13 cellular contexts compared by ENCODE assay signal in genomic region chr20:64049887-64050260, GRCh38. TPM values are rescaled to one million over a fixed set of nuclear protein-coding genes. Genes with fewer than 3 reads are reported as not detected.
DNase-seq lines count a peak whose midpoint lies in the region; ATAC-seq, FAIRE-seq and TF ChIP-seq lines count a peak whose summit lies in the region.
"Had no signal": no experiment of that assay in that cellular context is flagged by ENCODE, and none has a peak within 500 bp of the region (broad histone marks: within the 10 kb centered on the region; RNA-seq: fewer than 3 reads in every experiment).

No MANE protein-coding gene starts in this region.

- peak overlapping the region; percentile 75 for H2BK15ac ChIP-seq in neuronal stem cell (ENCODE audit: low read length)

- H3K9me3 ChIP-seq in endothelial cell of umbilical vein (replicated peaks; ENCODE audit: control insufficient read depth, insufficient read depth, low read length) (no peaks in the 10 kb centered on the region), neuronal stem cell (replicated peaks in 1 of 2; ENCODE audit: control insufficient read depth in 2 of 2, insufficient read depth in 1 of 2, low read depth in 1 of 2, low read length in 2 of 2) (peaks cover 0 to 2% of the 10 kb centered on the region in 2 donors)
- H3K9me3 ChIP-seq: neutrophil had no signal

- H3K4me2 ChIP-seq in endothelial cell of umbilical vein (ENCODE audit: insufficient read depth, low read length) (peak overlapping the region; percentile 12), neuronal stem cell (ENCODE audit: insufficient read depth, low read length, poor library complexity, severe bottlenecking) (peak overlapping the region; percentile 18)

- H3K18ac ChIP-seq in neuronal stem cell (ENCODE audit: low read length): peak overlapping the region; percentile 89

- no peaks in the 10 kb centered on the region for H3K9me1 ChIP-seq in endothelial cell of umbilical vein (replicated peaks; ENCODE audit: control insufficient read depth, extremely low read depth, insufficient read depth, low read length)

- no peak overlapping the region for H3K4ac ChIP-seq in neuronal stem cell (ENCODE audit: low read length)

- H2BK12ac ChIP-seq in neuronal stem cell (ENCODE audit: low read length): peak overlapping the region; percentile 24

- WGBS in neuronal stem cell (ENCODE audit: extremely low coverage in 2 of 2, insufficient read length in 2 of 2, insufficient replicate concordance in 1 of 2), 2 donors: no CpG with 5 or more reads among the region's 15 CpGs

- no peak overlapping the region for H4K91ac ChIP-seq in neuronal stem cell (ENCODE audit: low read depth, low read length, poor library complexity)

- BruUV-seq in endothelial cell of umbilical vein (replicated peaks; lab: Mats Ljungman, UMichigan): no TSS peak

- peak overlapping the region; percentile 99 for H3K14ac ChIP-seq in neuronal stem cell (ENCODE audit: low read length)

- H3K4me1 ChIP-seq in endothelial cell of umbilical vein (ENCODE audit: control insufficient read depth, extremely low read depth, insufficient read depth, low read length) (peaks cover 75% of the 10 kb centered on the region), neuronal stem cell (ENCODE audit: control insufficient read depth in 2 of 2, insufficient read depth in 1 of 2, low read depth in 1 of 2, low read length in 2 of 2) (peaks cover 12 to 22% of the 10 kb centered on the region in 2 donors)

- CTCF ChIA-PET in BJ (lab: Yijun Ruan, JAX) (interaction anchor here (0.6 to 1.8 kb wide), 4 partner anchors 10 to 512 kb away, joined by 3 to 4 read pairs (median 4); partner anchors contain the start of gene LKAAEAR1), endothelial cell of umbilical vein (lab: Charles Lee) (interaction anchor here (0.7 to 15.2 kb wide), 2 partner anchors 11 to 30 kb away, joined by 3 to 412 read pairs; partner anchors contain the start of gene C20orf204)

- intact Hi-C loops in endothelial cell of umbilical vein (cut with micrococcal nuclease): loop anchor here (10.0 kb wide), 1 partner anchor 155 kb away; the partner anchor contains the start of gene DNAJC5

- no peak for ATAC-seq in HG03571 (IDR thresholded peaks at IDR 0.05; ENCODE audit: unreplicated experiment)

- H4K20me1 ChIP-seq in endothelial cell of umbilical vein (replicated peaks; ENCODE audit: control insufficient read depth, extremely low read depth, insufficient read depth, low read length): peaks cover 3% of the 10 kb centered on the region

- no peak overlapping the region for H3K9ac ChIP-seq in endothelial cell of umbilical vein (replicated peaks; ENCODE audit: extremely low read depth, insufficient read depth, low read length)
- peak overlapping the region; percentile 44 for H3K9ac ChIP-seq in neuronal stem cell (ENCODE audit: low read depth, low read length, poor library complexity)

- H3K36me3 ChIP-seq in BJ (ENCODE audit: control insufficient read depth, insufficient read depth, low read length): no peaks in the 10 kb centered on the region
- peaks cover 9 to 13% of the 10 kb centered on the region in 2 experiments for H3K36me3 ChIP-seq in endothelial cell of umbilical vein (ENCODE audit: control insufficient read depth in 2 of 2, extremely low read depth in 1 of 2, insufficient read depth in 2 of 2, low read length in 2 of 2)
- H3K36me3 ChIP-seq in neuronal stem cell (replicated peaks in 1 of 2; ENCODE audit: control insufficient read depth in 2 of 2, insufficient read depth in 2 of 2, low read length in 2 of 2): no peaks in the 10 kb centered on the region
- H3K36me3 ChIP-seq: neutrophil had no signal

- POLR2A ChIA-PET in BJ (lab: Charles Lee): no interaction called here
- POLR2A ChIA-PET in endothelial cell of umbilical vein (lab: Charles Lee): interaction anchor here (0.6 to 2.2 kb wide), 3 partner anchors 8 to 404 kb away, joined by 3 to 8 read pairs (median 4); no protein-coding TSS in a partner anchor

- no peak overlapping the region for H2BK5ac ChIP-seq in neuronal stem cell (ENCODE audit: low read length)

- H3K27ac ChIP-seq in endothelial cell of umbilical vein (ENCODE audit: insufficient read depth, low read depth, low read length) (peak overlapping the region; percentile 28), neuronal stem cell (replicated peaks; ENCODE audit: low read length) (no peak overlapping the region), caudate nucleus (ENCODE audit: low read depth, low read length) (no peak overlapping the region)
- H3K27ac ChIP-seq: neutrophil had no signal

- H3K4me3 ChIP-seq in BJ (ENCODE audit: low read depth, low read length) (peak overlapping the region; percentile 16; the same call in 1 of the 2 replicates), NB4 (ENCODE audit: low read depth, low read length) (peak overlapping the region; percentile 35), endothelial cell of umbilical vein (replicated peaks in 1 of 3; ENCODE audit: insufficient read depth in 1 of 3, low read depth in 1 of 3, low read length in 3 of 3) (peak overlapping the region in 1 of 3 experiments; percentile 88), neuronal stem cell (ENCODE audit: low read length in 2 of 2) (peak overlapping the region in 1 of 2 donors; percentile 9)

- H3K23ac ChIP-seq in neuronal stem cell (ENCODE audit: low read depth, low read length, poor library complexity): no peak overlapping the region

- dilution Hi-C loops in endothelial cell of umbilical vein (cut with MboI; ENCODE audit: extremely low pct_ligation_motif_present, low sequenced_read_pairs): no loop called here

- no peak for FAIRE-seq in endothelial cell of umbilical vein (lab: Jason Lieb, UNC)

- DNase-seq in BJ (ENCODE audit: low read depth) (no peak), NB4 (ENCODE audit: low read depth) (peak; percentile 96), endothelial cell of umbilical vein (ENCODE audit: low read depth, low spot score) (peak; percentile 49), neuronal stem cell (ENCODE audit: low spot score) (no peak), NCI-H226 (no peak), SW480 (ENCODE audit: low spot score) (no peak), caudate nucleus (lab: John Stamatoyannopoulos, UW) (no peak)
- DNase-seq: activated CD4-positive, alpha-beta T cell treated with anti-CD3 and anti-CD28 coated beads, Interleukin-2, amount 50 U/mL, for 4 hours; GOT3; head of caudate nucleus; NCI-H1436 had no signal

- TF ChIP-seq CTCF in BJ (IDR thresholded peaks at IDR 0.05; ENCODE audit: insufficient read depth, low read depth, low read length): no peak
- no peak for TF ChIP-seq CTCF in NB4 (IDR thresholded peaks at IDR 0.05; ENCODE audit: low read depth, low read length)
- no peak for TF ChIP-seq CTCF in endothelial cell of umbilical vein (IDR thresholded peaks at IDR 0.05; ENCODE audit: extremely low read depth in 1 of 2, insufficient read depth in 1 of 2, low read depth in 1 of 2, low read length in 2 of 2)

- H3K79me1 ChIP-seq in neuronal stem cell (ENCODE audit: low read depth, low read length): no peaks in the 10 kb centered on the region

- H2AK5ac ChIP-seq in neuronal stem cell (ENCODE audit: low read depth, low read length): peak overlapping the region; percentile 99

- no peak overlapping the region for H4K8ac ChIP-seq in neuronal stem cell (ENCODE audit: low read depth, low read length)

- H2BK120ac ChIP-seq in neuronal stem cell (ENCODE audit: low read depth, low read length): no peak overlapping the region

- peaks cover 20% of the 10 kb centered on the region for H3K79me2 ChIP-seq in endothelial cell of umbilical vein (ENCODE audit: control insufficient read depth, insufficient read depth, low read length)

- H3K27me3 ChIP-seq in BJ (ENCODE audit: control insufficient read depth, insufficient read depth, low read length) (peaks cover 32% of the 10 kb centered on the region), endothelial cell of umbilical vein (ENCODE audit: control insufficient read depth in 2 of 2, insufficient read depth in 2 of 2, low read length in 2 of 2) (no peaks in the 10 kb centered on the region), neuronal stem cell (ENCODE audit: control insufficient read depth in 3 of 3, insufficient read depth in 3 of 3, low read depth in 1 of 3, low read length in 3 of 3) (peaks cover 23 to 87% (median 55%) of the 10 kb centered on the region in 3 experiments)

- H2AFZ ChIP-seq in endothelial cell of umbilical vein (ENCODE audit: low read depth, low read length) (peak overlapping the region; percentile 15), neuronal stem cell (ENCODE audit: low read length) (no peak overlapping the region)

- no peak for TF ChIP-seq POLR2A in NB4 (IDR thresholded peaks at IDR 0.05; ENCODE audit: extremely low read depth, insufficient read length)
- no peak for TF ChIP-seq POLR2A in endothelial cell of umbilical vein (IDR thresholded peaks at IDR 0.05; ENCODE audit: low read depth, low read length)

RNA-seq across cellular contexts. Expression of gene SOX18, which starts 0.4 kb away (rescaled TPM):
- polyA plus RNA-seq in BJ (2011; rRNA removed) (not detected in 2 replicates), endothelial cell of umbilical vein (20.9 and 21.8 TPM in 2 replicates)
- polyA minus RNA-seq in BJ (2011; rRNA and poly(A)+ RNA removed): not detected in 2 replicates
- total RNA-seq in endothelial cell of umbilical vein: 175 and 211 TPM in 2 replicates
- polyA plus RNA-seq in endothelial cell of umbilical vein (2011; cell fraction: cytosol; rRNA removed): 10.8 and 19.2 TPM in 2 replicates
- 9.0 and 10.9 TPM in 2 replicates for polyA plus RNA-seq in endothelial cell of umbilical vein (2011; cell fraction: nucleus; rRNA removed)
- 23.0 and 49.2 TPM in 2 replicates for polyA plus RNA-seq in endothelial cell of umbilical vein (2012)
- polyA minus RNA-seq in endothelial cell of umbilical vein: 3.7 and 6.5 TPM in 2 replicates
- 2.9 TPM for polyA minus RNA-seq in endothelial cell of umbilical vein (2011; cell fraction: cytosol; rRNA and poly(A)+ RNA removed)
- polyA minus RNA-seq in endothelial cell of umbilical vein (2011; cell fraction: nucleus; rRNA and poly(A)+ RNA removed): 4.4 and 13.0 TPM in 2 replicates
- 0.13 TPM for polyA plus RNA-seq in neuronal stem cell (2013, experiment 1 of 2)
- 0.08 TPM for polyA plus RNA-seq in neuronal stem cell (2013, experiment 2 of 2)

RNA-seq across cellular contexts. Expression of gene TCEA2, which starts 13.1 kb away (rescaled TPM):
- polyA plus RNA-seq in BJ (2011; rRNA removed): 17.3 and 34.2 TPM in 2 replicates
- 21.5 and 24.3 TPM in 2 replicates for polyA minus RNA-seq in BJ (2011; rRNA and poly(A)+ RNA removed)
- total RNA-seq in endothelial cell of umbilical vein: 65.5 and 71.3 TPM in 2 replicates
- 53.1 and 56.0 TPM in 2 replicates for polyA plus RNA-seq in endothelial cell of umbilical vein
- polyA plus RNA-seq in endothelial cell of umbilical vein (2011; cell fraction: cytosol; rRNA removed): 37.0 and 47.4 TPM in 2 replicates
- 97.1 and 136 TPM in 2 replicates for polyA plus RNA-seq in endothelial cell of umbilical vein (2011; cell fraction: nucleus; rRNA removed)
- polyA plus RNA-seq in endothelial cell of umbilical vein (2012): 46.9 and 80.2 TPM in 2 replicates
- 24.5 and 35.3 TPM in 2 replicates for polyA minus RNA-seq in endothelial cell of umbilical vein
- 19.4 TPM for polyA minus RNA-seq in endothelial cell of umbilical vein (2011; cell fraction: cytosol; rRNA and poly(A)+ RNA removed)
- 15.8 and 34.4 TPM in 2 replicates for polyA minus RNA-seq in endothelial cell of umbilical vein (2011; cell fraction: nucleus; rRNA and poly(A)+ RNA removed)
- 111 TPM for polyA plus RNA-seq in neuronal stem cell (2013, experiment 1 of 2)
- polyA plus RNA-seq in neuronal stem cell (2013, experiment 2 of 2): 113 TPM

RNA-seq across cellular contexts. Expression of gene C20orf204, which starts 13.9 kb away (rescaled TPM):
- polyA plus RNA-seq in BJ (2011; rRNA removed): 0.05 and 0.06 TPM in 2 replicates
- 0.26 and 0.38 TPM in 2 replicates for polyA minus RNA-seq in BJ (2011; rRNA and poly(A)+ RNA removed)
- 5.8 and 6.0 TPM in 2 replicates for total RNA-seq in endothelial cell of umbilical vein
- 2.8 and 4.5 TPM in 2 replicates for polyA plus RNA-seq in endothelial cell of umbilical vein
- 0.79 and 1.2 TPM in 2 replicates for polyA plus RNA-seq in endothelial cell of umbilical vein (2011; cell fraction: cytosol; rRNA removed)
- 2.4 and 2.8 TPM in 2 replicates for polyA plus RNA-seq in endothelial cell of umbilical vein (2011; cell fraction: nucleus; rRNA removed)
- polyA plus RNA-seq in endothelial cell of umbilical vein (2012): 0.66 and 1.6 TPM in 2 replicates
- polyA minus RNA-seq in endothelial cell of umbilical vein: 1.0 and 1.5 TPM in 2 replicates
- polyA minus RNA-seq in endothelial cell of umbilical vein (2011; cell fraction: cytosol; rRNA and poly(A)+ RNA removed): 1.7 TPM
- polyA minus RNA-seq in endothelial cell of umbilical vein (2011; cell fraction: nucleus; rRNA and poly(A)+ RNA removed): 2.2 and 4.4 TPM in 2 replicates
- polyA plus RNA-seq in neuronal stem cell (2013, experiment 1 of 2): 0.14 TPM
- 0.25 TPM for polyA plus RNA-seq in neuronal stem cell (2013, experiment 2 of 2)

RNA-seq across cellular contexts. Expression of gene RGS19, which starts 29.4 kb away (rescaled TPM):
- polyA plus RNA-seq in BJ (2011; rRNA removed) (12.1 and 14.5 TPM in 2 replicates), endothelial cell of umbilical vein (33.7 and 69.6 TPM in 2 replicates)
- polyA minus RNA-seq in BJ (2011; rRNA and poly(A)+ RNA removed): 9.0 and 11.9 TPM in 2 replicates
- total RNA-seq in endothelial cell of umbilical vein: 27.8 and 28.3 TPM in 2 replicates
- polyA plus RNA-seq in endothelial cell of umbilical vein (2011; cell fraction: cytosol; rRNA removed): 21.3 and 30.8 TPM in 2 replicates
- polyA plus RNA-seq in endothelial cell of umbilical vein (2011; cell fraction: nucleus; rRNA removed): 12.0 and 13.9 TPM in 2 replicates
- polyA plus RNA-seq in endothelial cell of umbilical vein (2012): 24.7 and 27.7 TPM in 2 replicates
- polyA minus RNA-seq in endothelial cell of umbilical vein: 14.0 and 19.0 TPM in 2 replicates
- 16.2 TPM for polyA minus RNA-seq in endothelial cell of umbilical vein (2011; cell fraction: cytosol; rRNA and poly(A)+ RNA removed)
- 4.2 and 5.7 TPM in 2 replicates for polyA minus RNA-seq in endothelial cell of umbilical vein (2011; cell fraction: nucleus; rRNA and poly(A)+ RNA removed)
- polyA plus RNA-seq in neuronal stem cell (2013, experiment 1 of 2): 7.9 TPM
- 8.0 TPM for polyA plus RNA-seq in neuronal stem cell (2013, experiment 2 of 2)

RNA-seq across cellular contexts. Expression of gene OPRL1, which starts 30.0 kb away (rescaled TPM):
- polyA plus RNA-seq in BJ (2011; rRNA removed): 0.66 and 0.97 TPM in 2 replicates
- 0.77 and 1.3 TPM in 2 replicates for polyA minus RNA-seq in BJ (2011; rRNA and poly(A)+ RNA removed)
- total RNA-seq in endothelial cell of umbilical vein: 1.9 and 2.2 TPM in 2 replicates
- 2.0 and 2.6 TPM in 2 replicates for polyA plus RNA-seq in endothelial cell of umbilical vein
- polyA plus RNA-seq in endothelial cell of umbilical vein (2011; cell fraction: cytosol; rRNA removed): 1.3 and 1.8 TPM in 2 replicates
- 1.8 and 2.3 TPM in 2 replicates for polyA plus RNA-seq in endothelial cell of umbilical vein (2011; cell fraction: nucleus; rRNA removed)
- polyA plus RNA-seq in endothelial cell of umbilical vein (2012): 2.3 and 5.2 TPM in 2 replicates
- polyA minus RNA-seq in endothelial cell of umbilical vein: 2.3 and 3.7 TPM in 2 replicates
- not detected for polyA minus RNA-seq in endothelial cell of umbilical vein (2011; cell fraction: cytosol; rRNA and poly(A)+ RNA removed)
- polyA minus RNA-seq in endothelial cell of umbilical vein (2011; cell fraction: nucleus; rRNA and poly(A)+ RNA removed): 0.43 and 0.91 TPM in 2 replicates
- 2.6 TPM for polyA plus RNA-seq in neuronal stem cell (2013, experiment 1 of 2)
- 2.5 TPM for polyA plus RNA-seq in neuronal stem cell (2013, experiment 2 of 2)

Comparison
In these comparisons a context has a peak if more than half of its experiments do, and no peak if none do; other contexts are left out.
1. DNase-seq: peak in NB4 (single experiment) and endothelial cell of umbilical vein (single experiment); none in BJ (single experiment), neuronal stem cell (single experiment), NCI-H226 (single experiment), SW480 (single experiment) and caudate nucleus (0 of 61).